Comparison of ENCODE assay signal across 21 cellular contexts in genomic region chr9:71552480-71552879, GRCh38.
A peak's percentile ranks its signal among the peaks of the same experiment; 100 is the strongest.
DNase-seq lines count a peak whose midpoint lies in the region; ATAC-seq and TF ChIP-seq lines count a peak whose summit lies in the region.
"Had no signal": no experiment of that assay in that cellular context is flagged by ENCODE, and none has a peak within 500 bp of the region (broad histone marks: within the 10 kb centered on the region; RNA-seq: fewer than 3 reads in every experiment).

No MANE protein-coding gene starts in this region.

- DNase-seq in NCI-H2227 (lab: John Stamatoyannopoulos, UW; ENCODE audit: unreplicated experiment) = peak; percentile 10
- no peak for DNase-seq in NCI-H2227 treated with DMSO at 0.1 percent for 48 hours (lab: John Stamatoyannopoulos, UW)
- peak; percentile 13 for DNase-seq in NCI-H748 treated with DMSO at 0.1 percent for 48 hours (lab: John Stamatoyannopoulos, UW)
- DNase-seq in iPS DF 19.7 (ENCODE audit: low read depth, low spot score) = peak; percentile 48
- DNase-seq in thyroid gland = peak; percentile 35 to 43
- no peak for DNase-seq in activated T-cell treated with anti-CD3 and anti-CD28 coated beads, Interleukin-2, amount 50 U/mL, for 1 hour
- DNase-seq: 8988T; activated CD4-positive, alpha-beta T cell treated with anti-CD3 and anti-CD28 coated beads for 4 hours; activated naive CD8-positive, alpha-beta T cell treated with anti-CD3 and anti-CD28 coated beads, Interleukin-2, amount 50 U/mL, for 24 hours; activated T-cell treated with anti-CD3 and anti-CD28 coated beads, Interleukin-2, amount 50 U/mL, for 24 hours; GM23248; hippocampal formation; Karpas-422; mammary epithelial cell; Peyer's patch; stimulated activated naive CD8-positive, alpha-beta T cell treated with anti-CD3 and anti-CD28 coated beads, Interleukin-15, amount 100 ng/mL, for 72 hours had no signal

- ATAC-seq in HG02973 (IDR thresholded peaks at IDR 0.05; ENCODE audit: unreplicated experiment) = no peak
- no peak for ATAC-seq in HG02623 (IDR thresholded peaks at IDR 0.05; ENCODE audit: unreplicated experiment)
- ATAC-seq: activated naive CD8-positive, alpha-beta T cell treated with anti-CD3 and anti-CD28 coated beads, Interleukin-2, amount 50 U/mL, for 24 hours; esophagus mucosa; stimulated activated naive CD8-positive, alpha-beta T cell treated with anti-CD3 and anti-CD28 coated beads, Interleukin-15, amount 100 ng/mL, for 72 hours had no signal

- H3K4me3 ChIP-seq in thyroid gland (replicated peaks in 1 of 3) = no peak overlapping the region
- H3K4me3 ChIP-seq: GM23248, Peyer's patch, smooth muscle cell had no signal

- 8 to 11% methylated on average over 6 to 7 of the region's 7 CpGs for WGBS in thyroid gland, 2 donors

- H3K27me3 ChIP-seq in thyroid gland = no peaks in the 10 kb centered on the region
- H3K27me3 ChIP-seq: Peyer's patch had no signal

- no peaks in the 10 kb centered on the region for H3K36me3 ChIP-seq in thyroid gland
- H3K36me3 ChIP-seq: Peyer's patch had no signal

- H3K4me1 ChIP-seq in thyroid gland = no peaks in the 10 kb centered on the region
- H3K4me1 ChIP-seq: Peyer's patch had no signal

- intact Hi-C loops in thyroid gland (cut with DNase I) = no loop called here

- no peak for TF ChIP-seq POLR2A in thyroid gland (IDR thresholded peaks at IDR 0.05)

- H3K27ac ChIP-seq in thyroid gland = no peak overlapping the region
- H3K27ac ChIP-seq: GM23248, HL-60, Peyer's patch had no signal

- H3K9me3 ChIP-seq in thyroid gland = no peaks in the 10 kb centered on the region
- H3K9me3 ChIP-seq: Peyer's patch had no signal

- no peak for TF ChIP-seq CTCF in thyroid gland (IDR thresholded peaks at IDR 0.05)

Comparison
In these comparisons a context has a peak if more than half of its experiments do, and no peak if none do; other contexts are left out.
1. DNase-seq: peak in NCI-H2227 (single experiment), NCI-H748 treated with DMSO at 0.1 percent for 48 hours (single experiment), iPS DF 19.7 (single experiment) and thyroid gland (2 of 2); none in NCI-H2227 treated with DMSO at 0.1 percent for 48 hours (single experiment) and activated T-cell treated with anti-CD3 and anti-CD28 coated beads, Interleukin-2, amount 50 U/mL, for 1 hour (single experiment).